ENCODE assay signal across 18 cellular contexts in the genomic region with DNA sequence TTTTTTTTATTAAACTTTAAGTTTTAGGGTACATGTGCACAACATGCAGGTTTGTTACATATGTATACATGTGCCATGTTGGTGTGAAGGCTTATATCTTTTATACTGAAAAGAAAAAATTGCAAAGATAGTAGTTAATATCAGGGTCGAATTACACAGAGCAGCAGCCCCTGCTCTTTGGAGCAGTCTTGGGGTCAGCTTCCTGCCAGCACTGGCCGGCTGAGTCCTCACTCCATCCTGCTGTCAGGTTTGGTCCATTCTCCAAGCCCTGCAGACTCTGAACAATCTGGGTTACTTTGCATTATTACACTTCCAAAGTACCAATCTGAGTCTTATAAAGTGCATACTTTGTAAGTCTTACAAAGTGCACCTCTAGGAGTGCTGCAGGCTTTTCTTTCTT.
"Had no signal": no experiment of that assay in that cellular context is flagged by ENCODE, and none has a peak within 500 bp of the region (broad histone marks: within the 10 kb centered on the region; RNA-seq: fewer than 3 reads in every experiment).

No MANE protein-coding gene starts in this region.

- H3K27me3 Mint-ChIP-seq: progenitor cell of endocrine pancreas; stimulated activated memory B cell treated with anti-CD40 and anti-IgM and Interleukin-4, amounts not matched to agents 10 μg/mL and 1 μg/mL and 100 μg/mL, for 72 hours had no signal

- H3K36me3 ChIP-seq: esophagus squamous epithelium, pancreas, right lobe of liver, tibial nerve, upper lobe of right lung had no signal

- ATAC-seq: heart left ventricle; naive thymus-derived CD4-positive, alpha-beta T cell; pancreas; right lobe of liver; stimulated activated memory B cell treated with anti-CD40 and anti-IgM and Interleukin-4, amounts not matched to agents 10 μg/mL and 1 μg/mL and 100 μg/mL, for 72 hours; upper lobe of right lung had no signal

- DNase-seq: central memory CD4-positive, alpha-beta T cell; effector memory CD4-positive, alpha-beta T cell; esophagus squamous epithelium; foreskin melanocyte; heart left ventricle; hippocampal formation; kidney glomerular epithelial cell; naive thymus-derived CD4-positive, alpha-beta T cell; nucleus accumbens; pancreas; right lobe of liver; stimulated activated CD4-positive, alpha-beta T cell treated with anti-CD3 and anti-CD28 coated beads, Interleukin-4, amount 100 ng/mL, for 24 hours; upper lobe of right lung had no signal

- H3K27ac Mint-ChIP-seq: naive thymus-derived CD4-positive, alpha-beta T cell; progenitor cell of endocrine pancreas; stimulated activated memory B cell treated with anti-CD40 and anti-IgM and Interleukin-4, amounts not matched to agents 10 μg/mL and 1 μg/mL and 100 μg/mL, for 72 hours; stimulated activated naive CD8-positive, alpha-beta T cell treated with anti-CD3 and anti-CD28 coated beads, Interleukin-15, Interleukin-2, amounts not matched to agents 100 ng/mL and 50 ng/mL, for 24 hours had no signal

- H3K9me3 ChIP-seq: esophagus squamous epithelium, heart left ventricle, pancreas, right lobe of liver, tibial nerve, upper lobe of right lung had no signal

- H3K27me3 ChIP-seq: esophagus squamous epithelium, heart left ventricle, pancreas, right lobe of liver, tibial nerve, upper lobe of right lung had no signal

- H3K4me1 Mint-ChIP-seq: naive thymus-derived CD4-positive, alpha-beta T cell; stimulated activated memory B cell treated with anti-CD40 and anti-IgM and Interleukin-4, amounts not matched to agents 10 μg/mL and 1 μg/mL and 100 μg/mL, for 72 hours had no signal

- H3K4me3 ChIP-seq: esophagus squamous epithelium, heart left ventricle, pancreas, right lobe of liver, tibial nerve, upper lobe of right lung had no signal

- H3K36me3 Mint-ChIP-seq: naive thymus-derived CD4-positive, alpha-beta T cell; stimulated activated memory B cell treated with anti-CD40 and anti-IgM and Interleukin-4, amounts not matched to agents 10 μg/mL and 1 μg/mL and 100 μg/mL, for 72 hours had no signal

- H3K4me3 Mint-ChIP-seq: naive thymus-derived CD4-positive, alpha-beta T cell; stimulated activated memory B cell treated with anti-CD40 and anti-IgM and Interleukin-4, amounts not matched to agents 10 μg/mL and 1 μg/mL and 100 μg/mL, for 72 hours; stimulated activated naive CD8-positive, alpha-beta T cell treated with anti-CD3 and anti-CD28 coated beads, Interleukin-15, Interleukin-2, amounts not matched to agents 100 ng/mL and 50 ng/mL, for 24 hours had no signal

- H3K27ac ChIP-seq: epithelial cell of prostate, esophagus squamous epithelium, heart left ventricle, pancreas, right lobe of liver, upper lobe of right lung had no signal

- H3K4me1 ChIP-seq: pancreas, right lobe of liver, upper lobe of right lung had no signal

- H3K9me3 Mint-ChIP-seq: naive thymus-derived CD4-positive, alpha-beta T cell; stimulated activated memory B cell treated with anti-CD40 and anti-IgM and Interleukin-4, amounts not matched to agents 10 μg/mL and 1 μg/mL and 100 μg/mL, for 72 hours; stimulated activated naive CD8-positive, alpha-beta T cell treated with anti-CD3 and anti-CD28 coated beads, Interleukin-15, Interleukin-2, amounts not matched to agents 100 ng/mL and 50 ng/mL, for 24 hours had no signal
